Comparison of ENCODE assay signal across 1 cellular context in genomic region chr2:69083126-69083733, GRCh38.
TF ChIP-seq lines count a peak whose summit lies in the region.

No MANE protein-coding gene starts in this region.

TF ChIP-seq in GM23338, 12 proteins besides CTCF, POLR2A, EP300 and RAD21 (continued from another document):
- TF ChIP-seq ZNF462 (CRISPR knock-in tag; IDR thresholded peaks at IDR 0.05), result no peak
- TF ChIP-seq ETS1 (IDR thresholded peaks at IDR 0.05), result no peak
TF ChIP-seq in GM23338: peak in this region for 0.
